1 cellular context compared by ENCODE assay signal in the genomic region with DNA sequence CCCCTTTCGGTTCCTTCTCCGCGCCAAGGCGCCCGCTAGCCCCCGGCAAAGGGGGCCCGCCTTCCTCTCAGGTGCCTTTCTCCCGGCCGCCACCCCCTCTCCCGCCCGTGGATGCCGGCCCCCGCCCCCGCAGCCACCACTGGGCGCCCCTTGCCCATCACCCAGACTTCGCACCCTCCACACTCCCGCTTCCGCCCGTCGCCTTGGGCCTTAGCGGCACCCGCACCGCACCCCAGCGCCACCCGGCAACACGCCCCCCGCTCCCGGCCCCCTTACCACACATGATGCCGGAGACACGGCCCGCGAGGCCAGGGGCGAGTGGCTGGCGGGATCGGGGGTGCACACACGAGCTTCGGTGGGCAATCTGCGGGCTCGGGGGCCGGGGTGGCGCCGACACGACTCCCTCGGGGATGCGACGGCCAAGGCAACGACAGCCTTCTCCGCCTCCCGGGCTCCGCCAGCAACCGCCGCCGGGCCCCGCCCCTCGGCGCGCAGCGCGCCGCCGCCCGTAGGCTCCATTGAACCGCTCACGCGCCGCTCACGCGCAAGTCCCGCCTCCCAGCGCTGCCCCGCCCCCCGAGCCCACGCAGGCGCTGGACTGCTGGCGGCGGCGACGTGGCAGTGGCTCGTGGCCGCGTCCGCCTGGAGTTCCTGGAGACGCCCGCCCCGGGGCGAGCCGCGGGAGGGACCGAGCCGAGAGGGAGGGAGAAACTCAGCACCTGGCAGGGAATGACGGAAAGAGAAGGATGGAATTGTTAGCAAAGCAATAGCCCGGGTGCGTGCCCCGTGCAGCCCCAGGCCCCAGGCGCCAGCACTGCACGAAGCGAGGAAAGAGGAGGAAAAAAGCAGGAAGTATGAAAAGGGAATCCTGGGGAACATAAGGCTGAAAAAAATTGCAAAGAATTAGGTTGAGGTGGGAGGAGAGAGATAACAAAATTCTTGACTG.
TF ChIP-seq lines count a peak whose summit lies in the region.

Gene GFPT1, minus strand, starts transcription at position 439 of the 946 bp plus-strand sequence. Its CDS starts 156 bp downstream, at position 283.

TF ChIP-seq in HepG2, 621 proteins besides CTCF, POLR2A, EP300 and RAD21 (continued from another document and continues in another):
- TF ChIP-seq ZMAT3 (CRISPR knock-in tag; conservative IDR thresholded peaks at IDR 0.05) (peak; percentile 66; the same call in 1 of the 2 replicates), ZSCAN29 (CRISPR knock-in tag; conservative IDR thresholded peaks at IDR 0.05) (peak; percentile 66; the same call in 1 of the 2 replicates), ARID5B (CRISPR knock-in tag; IDR thresholded peaks at IDR 0.05) (peak; percentile 37; the same call in 1 of the 2 replicates), MZF1 (CRISPR knock-in tag; IDR thresholded peaks at IDR 0.05; ENCODE audit: borderline replicate concordance) (no peak), ESRRA (CRISPR knock-in tag; IDR thresholded peaks at IDR 0.05; ENCODE audit: low read depth) (peak; percentile 84), NFKBIZ (CRISPR knock-in tag; IDR thresholded peaks at IDR 0.05) (peak; percentile 19; the same call in 1 of the 2 replicates), RXRB (CRISPR knock-in tag; IDR thresholded peaks at IDR 0.05; ENCODE audit: borderline replicate concordance) (peak; percentile 48; the same call in 1 of the 2 replicates), PHF8 (CRISPR knock-in tag; IDR thresholded peaks at IDR 0.05) (peak; percentile 99), ZNF333 (CRISPR knock-in tag; IDR thresholded peaks at IDR 0.05; ENCODE audit: borderline replicate concordance) (peak; percentile 64; the same call in 1 of the 2 replicates), MIXL1 (CRISPR knock-in tag; IDR thresholded peaks at IDR 0.05) (peak; percentile 26; the same call in 1 of the 2 replicates), ZNF598 (CRISPR knock-in tag; IDR thresholded peaks at IDR 0.05; ENCODE audit: borderline replicate concordance) (peak; percentile 25; the same call in 1 of the 2 replicates), ZNF614 (CRISPR knock-in tag; IDR thresholded peaks at IDR 0.05; ENCODE audit: borderline replicate concordance) (peak; percentile 59; the same call in 1 of the 2 replicates), MAF1 (CRISPR knock-in tag; IDR thresholded peaks at IDR 0.05; ENCODE audit: borderline replicate concordance) (peak; percentile 66; the same call in 1 of the 2 replicates), ZNF549 (CRISPR knock-in tag; IDR thresholded peaks at IDR 0.05) (0 out of 2 replicates have a peak, but pooled peaks have one; percentile 52), ZNF841 (CRISPR knock-in tag; IDR thresholded peaks at IDR 0.05; ENCODE audit: borderline replicate concordance) (peak; percentile 95), NCOR1 (IDR thresholded peaks at IDR 0.05; ENCODE audit: borderline replicate concordance, low read length) (0 out of 2 replicates have a peak, but pooled peaks have one; percentile 14), PATZ1 (CRISPR knock-in tag; IDR thresholded peaks at IDR 0.05) (peak; percentile 13; the same call in 1 of the 2 replicates), ZNF772 (CRISPR knock-in tag; IDR thresholded peaks at IDR 0.05) (peak; percentile 88; the same call in 1 of the 2 replicates), HOXA7 (CRISPR knock-in tag; IDR thresholded peaks at IDR 0.05) (peak; percentile 87; the same call in 1 of the 2 replicates), FIP1L1 (IDR thresholded peaks at IDR 0.05; ENCODE audit: borderline replicate concordance, insufficient read depth, low read depth, low read length) (no peak), RXRA (CRISPR knock-in tag; IDR thresholded peaks at IDR 0.05) (peak; percentile 46), HCFC1 (IDR thresholded peaks at IDR 0.05; ENCODE audit: low read depth, low read length) (no peak; the same call in 1 of the 2 replicates), ZNF205 (CRISPR knock-in tag; IDR thresholded peaks at IDR 0.05) (no peak; the same call in 1 of the 2 replicates), CREBL2 (CRISPR knock-in tag; IDR thresholded peaks at IDR 0.05; ENCODE audit: borderline replicate concordance) (0 out of 2 replicates have a peak, but pooled peaks have one; percentile 39), MXD4 (CRISPR knock-in tag; IDR thresholded peaks at IDR 0.05) (peak; percentile 61; the same call in 1 of the 2 replicates), MTA3 (CRISPR knock-in tag; IDR thresholded peaks at IDR 0.05) (no peak), ZBTB25 (CRISPR knock-in tag; IDR thresholded peaks at IDR 0.05) (no peak), FOXA1 (IDR thresholded peaks at IDR 0.05) (no peak), FOXA1 (CRISPR knock-in tag; IDR thresholded peaks at IDR 0.05) (no peak; the same call in 1 of the 2 replicates), TBP (CRISPR knock-in tag; IDR thresholded peaks at IDR 0.05) (no peak; the same call in 1 of the 2 replicates), SP2 (CRISPR knock-in tag; IDR thresholded peaks at IDR 0.05) (peak; percentile 93), JUND (CRISPR knock-in tag; IDR thresholded peaks at IDR 0.05) (peak; percentile 69; the same call in 1 of the 2 replicates), KMT2B (CRISPR knock-in tag; IDR thresholded peaks at IDR 0.05) (peak; percentile 86), SNAPC2 (CRISPR knock-in tag; IDR thresholded peaks at IDR 0.05) (peak; percentile 88; the same call in 1 of the 2 replicates), ZNF121 (CRISPR knock-in tag; IDR thresholded peaks at IDR 0.05) (no peak; the same call in 1 of the 2 replicates), TMF1 (CRISPR knock-in tag; IDR thresholded peaks at IDR 0.05; ENCODE audit: low read depth) (no peak; the same call in none of the 2 replicates), TOPORS (CRISPR knock-in tag; IDR thresholded peaks at IDR 0.05) (peak; percentile 95), CBX5 (CRISPR knock-in tag; IDR thresholded peaks at IDR 0.05; ENCODE audit: borderline replicate concordance) (peak; percentile 17; the same call in 1 of the 2 replicates), ZNF12 (CRISPR knock-in tag; IDR thresholded peaks at IDR 0.05) (0 out of 2 replicates have a peak, but pooled peaks have one; percentile 41), POGK (CRISPR knock-in tag; conservative IDR thresholded peaks at IDR 0.05) (peak; percentile 91), FOXK1 (CRISPR knock-in tag; IDR thresholded peaks at IDR 0.05; ENCODE audit: borderline replicate concordance, low read depth) (peak; percentile 17; the same call in 1 of the 2 replicates), ZNF44 (CRISPR knock-in tag; IDR thresholded peaks at IDR 0.05) (peak; percentile 74), RBM22 (optimal IDR thresholded peaks at IDR 0.05; ENCODE audit: low read length) (no peak), ZNF605 (CRISPR knock-in tag; IDR thresholded peaks at IDR 0.05) (peak; percentile 60), ZBTB1 (CRISPR knock-in tag; IDR thresholded peaks at IDR 0.05; ENCODE audit: borderline replicate concordance) (peak; percentile 58; the same call in 1 of the 2 replicates), CENPT (CRISPR knock-in tag; IDR thresholded peaks at IDR 0.05; ENCODE audit: low read depth) (no peak), ZSCAN20 (CRISPR knock-in tag; IDR thresholded peaks at IDR 0.05; ENCODE audit: borderline replicate concordance) (peak; percentile 96; the same call in 1 of the 2 replicates), GMEB1 (CRISPR knock-in tag; IDR thresholded peaks at IDR 0.05; ENCODE audit: borderline replicate concordance) (peak; percentile 85)
- TF ChIP-seq, protein P1, sequence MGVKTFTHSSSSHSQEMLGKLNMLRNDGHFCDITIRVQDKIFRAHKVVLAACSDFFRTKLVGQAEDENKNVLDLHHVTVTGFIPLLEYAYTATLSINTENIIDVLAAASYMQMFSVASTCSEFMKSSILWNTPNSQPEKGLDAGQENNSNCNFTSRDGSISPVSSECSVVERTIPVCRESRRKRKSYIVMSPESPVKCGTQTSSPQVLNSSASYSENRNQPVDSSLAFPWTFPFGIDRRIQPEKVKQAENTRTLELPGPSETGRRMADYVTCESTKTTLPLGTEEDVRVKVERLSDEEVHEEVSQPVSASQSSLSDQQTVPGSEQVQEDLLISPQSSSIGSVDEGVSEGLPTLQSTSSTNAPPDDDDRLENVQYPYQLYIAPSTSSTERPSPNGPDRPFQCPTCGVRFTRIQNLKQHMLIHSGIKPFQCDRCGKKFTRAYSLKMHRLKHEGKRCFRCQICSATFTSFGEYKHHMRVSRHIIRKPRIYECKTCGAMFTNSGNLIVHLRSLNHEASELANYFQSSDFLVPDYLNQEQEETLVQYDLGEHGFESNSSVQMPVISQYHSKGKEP (CRISPR knock-in tag; IDR thresholded peaks at IDR 0.05) = peak; percentile 54
- TF ChIP-seq, protein P2, sequence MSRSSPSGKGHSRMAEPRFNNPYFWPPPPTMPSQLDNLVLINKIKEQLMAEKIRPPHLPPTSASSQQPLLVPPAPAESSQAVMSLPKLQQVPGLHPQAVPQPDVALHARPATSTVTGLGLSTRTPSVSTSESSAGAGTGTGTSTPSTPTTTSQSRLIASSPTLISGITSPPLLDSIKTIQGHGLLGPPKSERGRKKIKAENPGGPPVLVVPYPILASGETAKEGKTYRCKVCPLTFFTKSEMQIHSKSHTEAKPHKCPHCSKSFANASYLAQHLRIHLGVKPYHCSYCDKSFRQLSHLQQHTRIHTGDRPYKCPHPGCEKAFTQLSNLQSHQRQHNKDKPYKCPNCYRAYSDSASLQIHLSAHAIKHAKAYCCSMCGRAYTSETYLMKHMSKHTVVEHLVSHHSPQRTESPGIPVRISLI (CRISPR knock-in tag; IDR thresholded peaks at IDR 0.05; ENCODE audit: borderline replicate concordance) = peak; percentile 55; the same call in 1 of the 2 replicates
